In the genomic region with DNA sequence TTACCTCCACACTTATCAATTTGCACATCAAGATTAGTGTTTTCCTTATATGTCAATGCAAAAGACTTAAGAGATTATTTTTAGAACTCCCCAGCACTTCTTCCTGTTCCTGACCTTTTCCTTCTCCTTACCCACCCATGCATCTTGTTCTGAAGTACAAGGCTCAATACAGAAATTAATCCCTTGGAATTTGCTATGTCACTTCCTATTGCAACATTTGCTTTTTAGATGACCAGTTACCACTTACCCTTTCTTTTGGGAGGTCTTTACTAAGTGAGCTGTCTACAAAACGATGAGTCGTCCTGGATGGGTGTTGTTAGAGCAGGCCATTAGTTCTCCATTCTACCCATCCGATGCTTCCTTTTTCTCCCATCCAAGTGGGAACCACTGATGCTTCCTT, we compare ENCODE assay signal across 14 cellular contexts.
DNase-seq lines count a peak whose midpoint lies in the region; ATAC-seq, FAIRE-seq and TF ChIP-seq lines count a peak whose summit lies in the region.
"Had no signal": no experiment of that assay in that cellular context is flagged by ENCODE, and none has a peak within 500 bp of the region (broad histone marks: within the 10 kb centered on the region; RNA-seq: fewer than 3 reads in every experiment).

No MANE protein-coding gene starts in this region.

- FAIRE-seq in HepG2 (lab: Jason Lieb, UNC): no peak

- no peak overlapping the region for H3K9ac ChIP-seq in HepG2 (ENCODE audit: insufficient read depth, low read depth, low read length)

- no TSS peak for BruUV-seq in HepG2 (replicated peaks; lab: Mats Ljungman, UMichigan)

- no peak for TF ChIP-seq POLR2A in HepG2 (IDR thresholded peaks at IDR 0.05; ENCODE audit: insufficient read depth in 1 of 2, low read depth in 2 of 2, low read length in 2 of 2)
- TF ChIP-seq POLR2A in right lobe of liver (IDR thresholded peaks at IDR 0.05): no peak
- TF ChIP-seq POLR2A in transverse colon (IDR thresholded peaks at IDR 0.05): no peak

- in situ Hi-C loops in HepG2 (cut with HindIII; ENCODE audit: extremely low pct_ligation_motif_present, low pct_unique_long_range_greater_than_20kb) (no loop called here), transverse colon (cut with MboI; ENCODE audit: low pct_ligation_motif_present in 1 of 4, low pct_unique_long_range_greater_than_20kb in 1 of 4, low sequenced_read_pairs in 3 of 4) (no loop called here)

- TF ChIP-seq CTCF in HepG2 (CRISPR knock-in tag; IDR thresholded peaks at IDR 0.05) (no peak), right lobe of liver (IDR thresholded peaks at IDR 0.05) (no peak), RWPE2 (IDR thresholded peaks at IDR 0.05; ENCODE audit: poor library complexity, severe bottlenecking) (no peak), fibroblast of the aortic adventitia (IDR thresholded peaks at IDR 0.05; ENCODE audit: insufficient read depth, low read length) (no peak), BE2C (IDR thresholded peaks at IDR 0.05; ENCODE audit: low read depth, low read length) (no peak), transverse colon (IDR thresholded peaks at IDR 0.05) (no peak)

- H3K4me3 ChIP-seq in HepG2 (replicated peaks in 1 of 3; ENCODE audit: insufficient read depth in 1 of 3, low read depth in 2 of 3, low read length in 3 of 3) (no peak overlapping the region), right lobe of liver (no peak overlapping the region), RWPE2 (ENCODE audit: severe bottlenecking) (no peak overlapping the region), fibroblast of the aortic adventitia (ENCODE audit: low read depth, low read length) (no peak overlapping the region), BE2C (ENCODE audit: low read depth, low read length) (no peak overlapping the region), transverse colon (no peak overlapping the region)

- no peak for ATAC-seq in HepG2
- no peak for ATAC-seq in right lobe of liver
- peak; percentile 74 for ATAC-seq in RWPE2 (ENCODE audit: low read depth)
- ATAC-seq in GM18519 (IDR thresholded peaks at IDR 0.05; ENCODE audit: low FRiP score, unreplicated experiment): no peak
- ATAC-seq: activated T-cell treated with anti-CD3 and anti-CD28 coated beads, Interleukin-2, amount 50 U/mL, for 4 hours had no signal

- no peaks in the 10 kb centered on the region for H3K79me2 ChIP-seq in HepG2 (ENCODE audit: insufficient read depth, low read length)

- H3K27ac ChIP-seq in HepG2 (ENCODE audit: extremely low read length, insufficient read depth, low read length) (no peak overlapping the region), right lobe of liver (no peak overlapping the region), RWPE2 (ENCODE audit: poor library complexity, severe bottlenecking) (no peak overlapping the region), transverse colon (no peak overlapping the region)

- no peak for TF ChIP-seq RAD21 in HepG2 (CRISPR knock-in tag; IDR thresholded peaks at IDR 0.05)

- H4K20me1 ChIP-seq in HepG2 (ENCODE audit: insufficient read depth, low read length): no peaks in the 10 kb centered on the region

- DNase-seq in HepG2 (ENCODE audit: low spot score) (no peak), right lobe of liver (no peak), RWPE2 (ENCODE audit: low spot score) (no peak), fibroblast of the aortic adventitia (ENCODE audit: low read depth) (peak; percentile 94), BE2C (no peak), transverse colon (no peak)
- DNase-seq in activated T-cell treated with anti-CD3 and anti-CD28 coated beads, Interleukin-2, amount 50 U/mL, for 48 hours: no peak
- DNase-seq: 8988T; activated T-cell treated with anti-CD3 and anti-CD28 coated beads, Interleukin-2, amount 50 U/mL, for 4 hours; H7; head of caudate nucleus; NCI-H1417; retina had no signal

- no peaks in the 10 kb centered on the region for H3K9me3 ChIP-seq in HepG2 (ENCODE audit: low read length)
- H3K9me3 ChIP-seq in right lobe of liver: no peaks in the 10 kb centered on the region
- H3K9me3 ChIP-seq in RWPE2 (ENCODE audit: severe bottlenecking): no peaks in the 10 kb centered on the region
- no peaks in the 10 kb centered on the region for H3K9me3 ChIP-seq in BE2C
- no peaks in the 10 kb centered on the region for H3K9me3 ChIP-seq in transverse colon

- intact Hi-C loops in HepG2 (cut with micrococcal nuclease; ENCODE audit: unreplicated experiment): no loop called here
- intact Hi-C loops in right lobe of liver (cut with DNase I): no loop called here
- intact Hi-C loops in transverse colon (cut with DNase I; ENCODE audit: low total_unique reads): loop anchor here (5.0 kb wide), 1 partner anchor 51 kb away; no protein-coding TSS in a partner anchor

- H3K27me3 ChIP-seq in HepG2 (ENCODE audit: control insufficient read depth in 1 of 2, insufficient read depth in 2 of 2, low read length in 2 of 2): no peaks in the 10 kb centered on the region
- no peaks in the 10 kb centered on the region for H3K27me3 ChIP-seq in right lobe of liver
- no peaks in the 10 kb centered on the region for H3K27me3 ChIP-seq in RWPE2 (ENCODE audit: insufficient read depth, poor library complexity, severe bottlenecking)
- H3K27me3 ChIP-seq in BE2C: no peaks in the 10 kb centered on the region
- no peaks in the 10 kb centered on the region for H3K27me3 ChIP-seq in transverse colon

- TF ChIP-seq EP300 in HepG2 (IDR thresholded peaks at IDR 0.05; ENCODE audit: low read depth in 2 of 2, low read length in 2 of 2) (no peak), HepG2 (CRISPR knock-in tag; IDR thresholded peaks at IDR 0.05; ENCODE audit: borderline replicate concordance) (no peak), transverse colon (IDR thresholded peaks at IDR 0.05; ENCODE audit: low read depth) (no peak)

- POLR2A ChIA-PET in HepG2 (lab: Yijun Ruan, JAX): no interaction called here

- H3K4me1 ChIP-seq in HepG2 (ENCODE audit: insufficient read depth, low read length) (no peaks in the 10 kb centered on the region), right lobe of liver (peaks cover 0 to 9% (median 0%) of the 10 kb centered on the region in 4 donors), RWPE2 (ENCODE audit: insufficient read depth, poor library complexity, severe bottlenecking) (peaks cover 11% of the 10 kb centered on the region), BE2C (no peaks in the 10 kb centered on the region), transverse colon (peaks cover 0 to 9% (median 4%) of the 10 kb centered on the region in 4 donors)

- 7% methylated on average over 3 of the region's 3 CpGs for WGBS in HepG2 (ENCODE audit: low lambda C conversion rate)
- 33% methylated on average over 3 of the region's 3 CpGs for WGBS in right lobe of liver (ENCODE audit: insufficient coverage, low coverage, low lambda C conversion rate, missing lambda C conversion rate)
- WGBS in transverse colon (ENCODE audit: low coverage in 1 of 2), 2 donors: 49 to 62% methylated on average over 3 of the region's 3 CpGs

- no peak overlapping the region for H3K4me2 ChIP-seq in HepG2 (ENCODE audit: low read depth, low read length)

- H3K36me3 ChIP-seq in HepG2 (replicated peaks in 1 of 2; ENCODE audit: control insufficient read depth in 1 of 2, insufficient read depth in 2 of 2, low read length in 2 of 2) (no peaks in the 10 kb centered on the region), right lobe of liver (no peaks in the 10 kb centered on the region), RWPE2 (ENCODE audit: low read depth) (no peaks in the 10 kb centered on the region), BE2C (no peaks in the 10 kb centered on the region), transverse colon (no peaks in the 10 kb centered on the region)

- H2AFZ ChIP-seq in HepG2 (ENCODE audit: low read length): no peak overlapping the region

- CTCF ChIA-PET in HepG2 (lab: Yijun Ruan, JAX; ENCODE audit: low intra/inter-chr PET ratio, low total read pairs): no interaction called here

TF ChIP-seq in HepG2, 621 proteins besides CTCF, POLR2A, EP300 and RAD21:
- no peak for TF ChIP-seq ZNF878 (CRISPR knock-in tag; IDR thresholded peaks at IDR 0.05)
- TF ChIP-seq NFE2L2 (IDR thresholded peaks at IDR 0.05; ENCODE audit: low read length): peak; percentile 24; the same call in 1 of the 2 replicates
